In genomic region chr10:103188853-103189252, GRCh38 we compare ENCODE assay signal across 14 cellular contexts. TPM values are rescaled to one million over a fixed set of nuclear protein-coding genes. Genes with fewer than 3 reads are reported as not detected.
DNase-seq lines count a peak whose midpoint lies in the region; ATAC-seq and TF ChIP-seq lines count a peak whose summit lies in the region.
"Had no signal": no experiment of that assay in that cellular context is flagged by ENCODE, and none has a peak within 500 bp of the region (broad histone marks: within the 10 kb centered on the region; RNA-seq: fewer than 3 reads in every experiment).

No MANE protein-coding gene starts in this region.

- peaks cover 89% of the 10 kb centered on the region for H3K79me2 ChIP-seq in GM23338 (replicated peaks; ENCODE audit: insufficient read depth)

- H3K4me3 Mint-ChIP-seq in GM23338 = no peak overlapping the region
- no peak overlapping the region for H3K4me3 Mint-ChIP-seq in stimulated activated naive B cell treated with anti-CD40 and anti-IgM and Interleukin-4, amounts not matched to agents 10 μg/mL and 1 μg/mL and 100 μg/mL, for 72 hours

- no peak overlapping the region for H2AFZ ChIP-seq in GM23338
- H2AFZ ChIP-seq: PC-9 had no signal

- H3K4me3 ChIP-seq in GM23338 (no peak overlapping the region), astrocyte of the cerebellum (ENCODE audit: low read depth, low read length) (no peak overlapping the region), H7 (ENCODE audit: insufficient read depth, low read depth, low read length) (no peak overlapping the region)
- H3K4me3 ChIP-seq: PC-9 had no signal

- H3K36me3 ChIP-seq in GM23338 (ENCODE audit: insufficient read depth) (no peaks in the 10 kb centered on the region), H7 (replicated peaks; ENCODE audit: control insufficient read depth, insufficient read depth, low read length) (no peaks in the 10 kb centered on the region)
- H3K36me3 ChIP-seq: gastroesophageal sphincter had no signal

- no peak for ATAC-seq in GM23338
- ATAC-seq in stimulated activated naive B cell treated with anti-CD40 and anti-IgM and Interleukin-4, amounts not matched to agents 10 μg/mL and 1 μg/mL and 100 μg/mL, for 72 hours (replicated peaks) = no peak
- ATAC-seq: gastroesophageal sphincter, left ventricle myocardium superior had no signal

- no peak for DNase-seq in GM23338 (ENCODE audit: low spot score)
- DNase-seq in astrocyte of the cerebellum (ENCODE audit: low read depth) = peak; percentile 29
- peak; percentile 63 for DNase-seq in medulla oblongata (ENCODE audit: extremely low spot score)
- DNase-seq in stimulated activated naive B cell treated with anti-CD40 and anti-IgM and Interleukin-4, amounts not matched to agents 10 μg/mL and 1 μg/mL and 100 μg/mL, for 72 hours = no peak
- DNase-seq in GM20000 (ENCODE audit: low spot score) = no peak
- DNase-seq in H7 = no peak
- no peak for DNase-seq in NCI-H1436 (lab: John Stamatoyannopoulos, UW)
- DNase-seq: activated gamma-delta T cell treated with Interleukin-2 at 50 U/mL for 16 hours, left ventricle myocardium superior, NCI-H2081, PC-9, T-helper 2 cell had no signal

- H3K4me1 ChIP-seq in GM23338 (ENCODE audit: insufficient read depth) = peaks cover 28% of the 10 kb centered on the region

- no peak for TF ChIP-seq CTCF in GM23338 (conservative IDR thresholded peaks at IDR 0.05; ENCODE audit: low read depth in 2 of 2)
- TF ChIP-seq CTCF in astrocyte of the cerebellum (IDR thresholded peaks at IDR 0.05; ENCODE audit: low read depth, low read length, missing control alignments) = no peak
- no peak for TF ChIP-seq CTCF in GM20000 (IDR thresholded peaks at IDR 0.05; ENCODE audit: extremely low read depth, missing control alignments)

- peaks cover 4% of the 10 kb centered on the region for H3K27me3 ChIP-seq in GM23338 (ENCODE audit: insufficient read depth)
- peaks cover 3% of the 10 kb centered on the region for H3K27me3 ChIP-seq in H7 (ENCODE audit: control insufficient read depth, insufficient read depth, low read length)
- H3K27me3 ChIP-seq: gastroesophageal sphincter had no signal

- H3K27ac ChIP-seq in GM23338 (ENCODE audit: low read depth) = no peak overlapping the region
- H3K27ac ChIP-seq: PC-9 had no signal

- H3K4me2 ChIP-seq in GM23338 = 0 out of 2 replicates have a peak overlapping the region, but pooled peaks have one; percentile 3
- H3K4me2 ChIP-seq: PC-9 had no signal

- in situ Hi-C loops in astrocyte of the cerebellum (cut with HindIII; ENCODE audit: low sequenced_read_pairs) = no loop called here

- peak overlapping the region; percentile 50; the same call in 1 of the 2 replicates for H3K27ac Mint-ChIP-seq in GM23338
- peak overlapping the region; percentile 67 for H3K27ac Mint-ChIP-seq in stimulated activated naive B cell treated with anti-CD40 and anti-IgM and Interleukin-4, amounts not matched to agents 10 μg/mL and 1 μg/mL and 100 μg/mL, for 72 hours

- H3K9me3 Mint-ChIP-seq in GM23338 = no peaks in the 10 kb centered on the region
- H3K9me3 Mint-ChIP-seq in stimulated activated naive B cell treated with anti-CD40 and anti-IgM and Interleukin-4, amounts not matched to agents 10 μg/mL and 1 μg/mL and 100 μg/mL, for 72 hours = no peaks in the 10 kb centered on the region

- H4K20me1 ChIP-seq in GM23338 (replicated peaks; ENCODE audit: insufficient read depth) = peaks cover 21% of the 10 kb centered on the region; the same call in 1 of the 2 replicates

- no peaks in the 10 kb centered on the region; the same call in 1 of the 2 replicates for H3F3A ChIP-seq in GM23338 (replicated peaks; ENCODE audit: low read depth)

- H3K4me1 Mint-ChIP-seq in GM23338 = peaks cover 36% of the 10 kb centered on the region
- H3K4me1 Mint-ChIP-seq in stimulated activated naive B cell treated with anti-CD40 and anti-IgM and Interleukin-4, amounts not matched to agents 10 μg/mL and 1 μg/mL and 100 μg/mL, for 72 hours = peaks cover 30 to 53% of the 10 kb centered on the region in 2 donors

- H3K27me3 Mint-ChIP-seq in GM23338 (ENCODE audit: insufficient read depth, low read depth, poor library complexity) = peaks cover 12% of the 10 kb centered on the region
- H3K27me3 Mint-ChIP-seq in stimulated activated naive B cell treated with anti-CD40 and anti-IgM and Interleukin-4, amounts not matched to agents 10 μg/mL and 1 μg/mL and 100 μg/mL, for 72 hours = no peaks in the 10 kb centered on the region

- no peaks in the 10 kb centered on the region for H3K9me2 ChIP-seq in GM23338 (ENCODE audit: insufficient read depth)

- peaks cover 3% of the 10 kb centered on the region; the same call in 1 of the 3 replicates for H3K36me3 Mint-ChIP-seq in GM23338 (ENCODE audit: low read depth)
- peaks cover 12 to 17% of the 10 kb centered on the region in 2 donors for H3K36me3 Mint-ChIP-seq in stimulated activated naive B cell treated with anti-CD40 and anti-IgM and Interleukin-4, amounts not matched to agents 10 μg/mL and 1 μg/mL and 100 μg/mL, for 72 hours

TF ChIP-seq in GM23338, 12 proteins besides CTCF, POLR2A, EP300 and RAD21:
- TF ChIP-seq CREB1 (CRISPR knock-in tag; IDR thresholded peaks at IDR 0.05; ENCODE audit: low read depth) (no peak), POLR2AphosphoS5 (IDR thresholded peaks at IDR 0.05; ENCODE audit: low read depth) (no peak), ZNF462 (CRISPR knock-in tag; IDR thresholded peaks at IDR 0.05) (no peak), EZH2phosphoT487 (IDR thresholded peaks at IDR 0.05; ENCODE audit: unreplicated experiment) (no peak), ZNF331 (CRISPR knock-in tag; IDR thresholded peaks at IDR 0.05; ENCODE audit: low read depth) (no peak)

RNA-seq across cellular contexts. Expression of gene NT5C2, which starts 4.2 kb away (rescaled TPM):
- total RNA-seq in GM23338 (2014; rRNA removed; shearing (Covaris generic)) = 85.4 and 107 TPM in 2 replicates
- 27.1 and 33.9 TPM in 2 replicates for polyA plus RNA-seq in GM23338 (2016; fragmentation: Nextera tagmentation; extraction: Ambion mirVana)
- 40.4 and 44.6 TPM in 2 replicates for total RNA-seq in H7 (2014; rRNA removed; shearing (Covaris generic))

RNA-seq across cellular contexts. Expression of gene RPEL1, which starts 56.8 kb away (rescaled TPM):
- total RNA-seq in GM23338 (2014; rRNA removed; shearing (Covaris generic)) = not detected in 2 replicates
- polyA plus RNA-seq in GM23338 (2016; fragmentation: Nextera tagmentation; extraction: Ambion mirVana) = 0.21 TPM in 1 of 2 replicates, not detected in the other
- not detected in 2 replicates for total RNA-seq in H7 (2014; rRNA removed; shearing (Covaris generic))
- total RNA-seq: gastroesophageal sphincter, left ventricle myocardium superior, PC-9, posterior vena cava had no signal

Comparison
In these comparisons a context has a peak if more than half of its experiments do, and no peak if none do; other contexts are left out.
1. DNase-seq: peak in astrocyte of the cerebellum (single experiment) and medulla oblongata (single experiment); none in GM23338 (single experiment), stimulated activated naive B cell treated with anti-CD40 and anti-IgM and Interleukin-4, amounts not matched to agents 10 μg/mL and 1 μg/mL and 100 μg/mL, for 72 hours (single experiment), GM20000 (single experiment), H7 (single experiment) and NCI-H1436 (single experiment).